In the genomic region with DNA sequence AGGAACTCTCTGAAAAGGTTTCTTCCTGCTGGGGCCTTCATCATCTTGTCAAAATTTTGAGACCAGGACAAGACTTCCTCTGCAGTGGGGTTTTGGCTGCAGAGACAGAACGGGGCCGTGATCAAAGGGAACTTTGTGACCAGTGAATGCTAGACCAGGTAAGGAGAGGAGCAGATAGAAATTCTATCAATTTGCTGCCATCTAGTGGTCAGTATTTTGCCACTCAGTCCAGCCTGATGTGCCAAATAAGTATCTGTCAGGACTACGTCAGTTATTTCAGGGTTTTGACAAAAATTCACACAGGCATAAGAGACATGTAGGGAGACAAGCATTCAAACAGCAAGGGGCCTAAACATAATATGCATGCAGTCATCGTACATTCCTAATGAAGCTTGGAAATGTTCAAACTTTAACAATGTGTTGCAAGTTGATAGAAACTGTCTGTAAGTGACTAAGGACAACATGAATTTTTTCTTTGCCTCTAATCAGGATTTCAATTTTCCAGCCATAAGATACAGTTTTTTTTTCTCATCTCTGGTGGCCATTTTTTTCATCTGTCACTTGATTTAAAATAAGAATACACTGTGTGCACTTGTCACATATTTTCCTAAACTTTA, we compare ENCODE assay signal across 8 cellular contexts. TPM values are rescaled to one million over a fixed set of nuclear protein-coding genes. Genes with fewer than 3 reads are reported as not detected.
DNase-seq lines count a peak whose midpoint lies in the region; ATAC-seq and TF ChIP-seq lines count a peak whose summit lies in the region.

No MANE protein-coding gene starts in this region.

- DNase-seq in GM06990 (ENCODE audit: extremely low read depth, insufficient read length) = peak; percentile 21
- peak; percentile 43 for DNase-seq in NOMO-1 treated with DMSO at 0.1 percent for 48 hours (lab: John Stamatoyannopoulos, UW; ENCODE audit: unreplicated experiment)
- peak; percentile 19 for DNase-seq in activated T-cell treated with anti-CD3 and anti-CD28 coated beads for 4 hours
- DNase-seq in fibroblast of pulmonary artery (ENCODE audit: low read depth) = peak; percentile 73
- DNase-seq in neural crest cell (ENCODE audit: low read depth, low spot score) = peak; percentile 19
- no peak for DNase-seq in GF-D8 (lab: John Stamatoyannopoulos, UW)

- ATAC-seq in GM21447 (IDR thresholded peaks at IDR 0.05; ENCODE audit: unreplicated experiment) (peak; percentile 100), HG03565 (IDR thresholded peaks at IDR 0.05; ENCODE audit: unreplicated experiment) (peak; percentile 99)

- no peaks in the 10 kb centered on the region for H3K9me3 Mint-ChIP-seq in neural crest cell

- no peak overlapping the region for H3K4me3 Mint-ChIP-seq in neural crest cell

- no peaks in the 10 kb centered on the region for H3K27me3 Mint-ChIP-seq in neural crest cell (ENCODE audit: low read depth)

- no peaks in the 10 kb centered on the region for H3K36me3 Mint-ChIP-seq in neural crest cell (ENCODE audit: low read depth)

- no peaks in the 10 kb centered on the region for H3K4me1 Mint-ChIP-seq in neural crest cell

- TF ChIP-seq CTCF in GM06990 (IDR thresholded peaks at IDR 0.05; ENCODE audit: insufficient read depth, low read length, poor library complexity, severe bottlenecking) (peak; percentile 72), fibroblast of pulmonary artery (IDR thresholded peaks at IDR 0.05; ENCODE audit: low read length, missing control alignments) (peak; percentile 83), neural crest cell (conservative IDR thresholded peaks at IDR 0.05) (peak; percentile 84)

- H3K27ac Mint-ChIP-seq in neural crest cell (ENCODE audit: unreplicated experiment) = no peak overlapping the region

- no peaks in the 10 kb centered on the region for H3K27me3 ChIP-seq in GM06990 (replicated peaks; ENCODE audit: control insufficient read depth, insufficient read depth, low read length)

- no peak overlapping the region for H3K4me3 ChIP-seq in GM06990 (replicated peaks; ENCODE audit: low read depth, low read length)
- H3K4me3 ChIP-seq in fibroblast of pulmonary artery (replicated peaks; ENCODE audit: low read depth, low read length) = no peak overlapping the region

- no peaks in the 10 kb centered on the region for H3K36me3 ChIP-seq in GM06990 (ENCODE audit: control insufficient read depth, insufficient read depth, low read length)

RNA-seq across cellular contexts. Expression of gene MTRF1L, which starts 22.0 kb away (rescaled TPM):
- 22.5 and 23.2 TPM in 2 replicates for total RNA-seq in neural crest cell

RNA-seq across cellular contexts. Expression of gene FBXO5, which starts 41.7 kb away (rescaled TPM):
- total RNA-seq in neural crest cell = 56.3 TPM in 2 replicates
